In the genomic region with DNA sequence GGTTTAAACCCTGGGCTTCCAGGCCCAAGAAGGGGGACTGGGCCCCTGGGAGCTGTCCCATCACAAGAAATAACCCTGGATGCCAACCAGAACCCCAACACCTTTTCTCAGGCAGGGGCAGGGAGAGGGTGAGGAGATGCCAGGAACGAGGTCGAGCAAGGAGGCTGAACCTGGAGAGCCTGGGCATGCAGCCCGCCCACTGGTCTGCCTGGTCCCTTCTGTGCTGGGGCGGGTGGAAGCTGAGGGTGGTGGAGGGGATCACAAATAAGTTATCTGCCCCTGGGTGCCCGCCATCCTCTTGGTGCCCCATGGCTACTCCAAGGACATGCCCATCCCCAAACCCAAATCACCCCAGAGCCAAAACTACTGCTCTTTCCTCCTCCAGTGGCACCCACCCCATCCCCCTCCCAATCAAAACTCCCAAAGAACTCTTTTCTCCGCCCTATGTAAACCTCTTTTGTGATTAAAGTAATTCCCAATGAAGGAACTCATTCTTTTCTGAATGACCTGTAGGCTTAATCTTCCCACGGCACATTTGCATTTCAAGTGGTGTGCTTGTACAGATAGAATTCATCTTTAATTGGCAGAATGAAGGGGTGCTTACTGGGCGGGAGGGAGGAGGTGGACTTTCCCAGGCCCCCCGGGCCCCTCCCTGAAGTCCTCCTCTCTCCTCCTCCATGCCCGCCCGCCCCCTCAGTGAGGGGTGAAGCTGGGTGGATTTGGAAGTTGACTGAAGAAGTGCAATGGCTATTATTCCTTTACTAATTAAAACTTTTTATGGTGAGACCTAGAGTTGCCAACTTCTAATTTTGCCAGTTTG, we compare ENCODE assay signal across 16 cellular contexts.
"Had no signal": no experiment of that assay in that cellular context is flagged by ENCODE, and none has a peak within 500 bp of the region (broad histone marks: within the 10 kb centered on the region; RNA-seq: fewer than 3 reads in every experiment).

No MANE protein-coding gene starts in this region.

- H3K9me3 Mint-ChIP-seq: nephron; stimulated activated naive CD8-positive, alpha-beta T cell treated with anti-CD3 and anti-CD28 coated beads, Interleukin-15, Interleukin-2, amounts not matched to agents 100 ng/mL and 50 ng/mL, for 24 hours; T-helper 1 cell treated with Interleukin-12 subunit alpha and Interleukin-12 subunit beta and Interleukin-4 antibody, amounts not matched to agents 30 μg/mL and 1 μg/mL, for 36 hours had no signal

- H3K4me3 Mint-ChIP-seq: activated CD8-positive, alpha-beta T cell treated with anti-CD3 and anti-CD28 coated beads, Interleukin-2, amount 10 ng/mL, durations not matched to agents 7 days and 5 days; nephron; stimulated activated naive CD8-positive, alpha-beta T cell treated with anti-CD3 and anti-CD28 coated beads, Interleukin-15, Interleukin-2, amounts not matched to agents 100 ng/mL and 50 ng/mL, for 24 hours; T-helper 1 cell treated with Interleukin-12 subunit alpha and Interleukin-12 subunit beta and Interleukin-4 antibody, amounts not matched to agents 30 μg/mL and 1 μg/mL, for 36 hours had no signal

- H3K9me3 ChIP-seq: ascending aorta, colonic mucosa, sigmoid colon, uterus had no signal

- H3K27ac Mint-ChIP-seq: activated CD8-positive, alpha-beta T cell treated with anti-CD3 and anti-CD28 coated beads, Interleukin-2, amount 10 ng/mL, durations not matched to agents 7 days and 5 days; stimulated activated naive CD8-positive, alpha-beta T cell treated with anti-CD3 and anti-CD28 coated beads, Interleukin-15, Interleukin-2, amounts not matched to agents 100 ng/mL and 50 ng/mL, for 24 hours; T-helper 1 cell treated with Interleukin-12 subunit alpha and Interleukin-12 subunit beta and Interleukin-4 antibody, amounts not matched to agents 30 μg/mL and 1 μg/mL, for 36 hours had no signal

- DNase-seq: activated CD4-positive, alpha-beta T cell treated with anti-CD3 and anti-CD28 coated beads for 48 hours; activated CD8-positive, alpha-beta memory T cell treated with anti-CD3 and anti-CD28 coated beads, Interleukin-2, amount 50 U/mL, for 48 hours; activated CD8-positive, alpha-beta T cell treated with anti-CD3 and anti-CD28 coated beads, Interleukin-2, amount 10 ng/mL, durations not matched to agents 7 days and 5 days; colonic mucosa; effector CD8-positive, alpha-beta T cell; mesenchymal stem cell; sigmoid colon; stimulated activated CD4-positive, alpha-beta T cell treated with anti-CD3 and anti-CD28 coated beads, Interleukin-12 subunit alpha, Interleukin-12 subunit beta, amount 100 ng/mL, for 4 hours; stimulated activated CD4-positive, alpha-beta T cell treated with anti-CD3 and anti-CD28 coated beads, Interleukin-2, amount 100 ng/mL, for 48 hours; uterus had no signal

- H3K4me1 ChIP-seq: ascending aorta, colonic mucosa, sigmoid colon, uterus had no signal

- H3K27me3 Mint-ChIP-seq: stimulated activated naive CD8-positive, alpha-beta T cell treated with anti-CD3 and anti-CD28 coated beads, Interleukin-15, Interleukin-2, amounts not matched to agents 100 ng/mL and 50 ng/mL, for 24 hours had no signal

- H3K4me3 ChIP-seq: ascending aorta, colonic mucosa, hepatocyte, sigmoid colon, uterus had no signal

- H3K27ac ChIP-seq: ascending aorta, colonic mucosa, hepatocyte, sigmoid colon, uterus had no signal

- H3K27me3 ChIP-seq: ascending aorta, colonic mucosa, hepatocyte, sigmoid colon, uterus had no signal

- H3K36me3 ChIP-seq: ascending aorta, colonic mucosa, sigmoid colon, uterus had no signal

- ATAC-seq: activated CD8-positive, alpha-beta T cell treated with anti-CD3 and anti-CD28 coated beads, Interleukin-2, amount 10 ng/mL, durations not matched to agents 7 days and 5 days; left lobe of liver had no signal
